20 cellular contexts compared by ENCODE assay signal in genomic region chr18:79874553-79875530, GRCh38.
"Had no signal": no experiment of that assay in that cellular context is flagged by ENCODE, and none has a peak within 500 bp of the region (broad histone marks: within the 10 kb centered on the region; RNA-seq: fewer than 3 reads in every experiment).

No MANE protein-coding gene starts in this region.

- H3K27me3 Mint-ChIP-seq: activated CD4-positive, alpha-beta memory T cell treated with anti-CD3 and anti-CD28 coated beads, Interleukin-2, amount 10 ng/mL, durations not matched to agents 7 days and 5 days; activated CD4-positive, alpha-beta T cell treated with anti-CD3 and anti-CD28 coated beads, Interleukin-2, amount 10 ng/mL, durations not matched to agents 24 days and 14 days; activated naive CD8-positive, alpha-beta T cell treated with anti-CD3 and anti-CD28 coated beads, Interleukin-2, amount 10 ng/mL, durations not matched to agents 7 days and 5 days had no signal

- H3K4me3 ChIP-seq: mucosa of descending colon, neural progenitor cell, stomach, vagina had no signal

- ATAC-seq: activated T-helper 17 cell treated with anti-CD3 and anti-CD28 coated beads, Interleukin-2, amount 50 U/mL, for 72 hours; mucosa of descending colon; stimulated activated memory B cell treated with anti-CD40 and anti-IgM and Interleukin-4, amounts not matched to agents 10 μg/mL and 1 μg/mL and 100 μg/mL, for 72 hours; T-helper 17 cell had no signal

- H3K4me1 Mint-ChIP-seq: activated CD4-positive, alpha-beta memory T cell treated with anti-CD3 and anti-CD28 coated beads, Interleukin-2, amount 10 ng/mL, durations not matched to agents 7 days and 5 days; activated CD4-positive, alpha-beta T cell treated with anti-CD3 and anti-CD28 coated beads, Interleukin-2, amount 10 ng/mL, durations not matched to agents 24 days and 14 days; activated naive CD8-positive, alpha-beta T cell treated with anti-CD3 and anti-CD28 coated beads, Interleukin-2, amount 10 ng/mL, durations not matched to agents 7 days and 5 days; activated T-helper 17 cell treated with anti-CD3 and anti-CD28 coated beads, Interleukin-2, amount 50 U/mL, for 72 hours; stimulated activated memory B cell treated with anti-CD40 and anti-IgM and Interleukin-4, amounts not matched to agents 10 μg/mL and 1 μg/mL and 100 μg/mL, for 72 hours had no signal

- H3K36me3 Mint-ChIP-seq: activated naive CD8-positive, alpha-beta T cell treated with anti-CD3 and anti-CD28 coated beads, Interleukin-2, amount 10 ng/mL, durations not matched to agents 7 days and 5 days; stimulated activated memory B cell treated with anti-CD40 and anti-IgM and Interleukin-4, amounts not matched to agents 10 μg/mL and 1 μg/mL and 100 μg/mL, for 72 hours had no signal

- H3K4me1 ChIP-seq: vagina had no signal

- DNase-seq: activated CD4-positive, alpha-beta T cell treated with anti-CD3 and anti-CD28 coated beads, Interleukin-2, amount 10 ng/mL, durations not matched to agents 24 days and 14 days; activated naive CD4-positive, alpha-beta T cell treated with Interleukin-2 at 50 U/mL for 16 hours; amniotic stem cell; cortex of kidney; kidney glomerular epithelial cell; mesenchymal stem cell; mucosa of descending colon; small intestine; stimulated activated CD4-positive, alpha-beta T cell treated with anti-CD3 and anti-CD28 coated beads, Interleukin-15, amount 100 ng/mL, for 24 hours; stomach; T-helper 17 cell; trophoblast cell had no signal

- H3K27me3 ChIP-seq: neural progenitor cell, vagina had no signal

- H3K9me3 Mint-ChIP-seq: activated CD4-positive, alpha-beta memory T cell treated with anti-CD3 and anti-CD28 coated beads, Interleukin-2, amount 10 ng/mL, durations not matched to agents 7 days and 5 days; activated CD4-positive, alpha-beta T cell treated with anti-CD3 and anti-CD28 coated beads, Interleukin-2, amount 10 ng/mL, durations not matched to agents 24 days and 14 days; activated naive CD8-positive, alpha-beta T cell treated with anti-CD3 and anti-CD28 coated beads, Interleukin-2, amount 10 ng/mL, durations not matched to agents 7 days and 5 days; activated T-helper 17 cell treated with anti-CD3 and anti-CD28 coated beads, Interleukin-2, amount 50 U/mL, for 72 hours; neural progenitor cell had no signal

- H3K4me3 Mint-ChIP-seq: activated CD4-positive, alpha-beta memory T cell treated with anti-CD3 and anti-CD28 coated beads, Interleukin-2, amount 10 ng/mL, durations not matched to agents 7 days and 5 days; activated CD4-positive, alpha-beta T cell treated with anti-CD3 and anti-CD28 coated beads, Interleukin-2, amount 10 ng/mL, durations not matched to agents 24 days and 14 days; activated naive CD8-positive, alpha-beta T cell treated with anti-CD3 and anti-CD28 coated beads, Interleukin-2, amount 10 ng/mL, durations not matched to agents 7 days and 5 days; activated T-helper 17 cell treated with anti-CD3 and anti-CD28 coated beads, Interleukin-2, amount 50 U/mL, for 72 hours; neural progenitor cell; stimulated activated memory B cell treated with anti-CD40 and anti-IgM and Interleukin-4, amounts not matched to agents 10 μg/mL and 1 μg/mL and 100 μg/mL, for 72 hours; T-helper 17 cell had no signal

- FAIRE-seq: small intestine had no signal

- H3K27ac Mint-ChIP-seq: activated CD4-positive, alpha-beta memory T cell treated with anti-CD3 and anti-CD28 coated beads, Interleukin-2, amount 10 ng/mL, durations not matched to agents 7 days and 5 days; activated CD4-positive, alpha-beta T cell treated with anti-CD3 and anti-CD28 coated beads, Interleukin-2, amount 10 ng/mL, durations not matched to agents 24 days and 14 days; activated naive CD8-positive, alpha-beta T cell treated with anti-CD3 and anti-CD28 coated beads, Interleukin-2, amount 10 ng/mL, durations not matched to agents 7 days and 5 days; activated T-helper 17 cell treated with anti-CD3 and anti-CD28 coated beads, Interleukin-2, amount 50 U/mL, for 72 hours; neural progenitor cell; stimulated activated memory B cell treated with anti-CD40 and anti-IgM and Interleukin-4, amounts not matched to agents 10 μg/mL and 1 μg/mL and 100 μg/mL, for 72 hours; T-helper 17 cell had no signal

- H3K27ac ChIP-seq: breast epithelium, epithelial cell of prostate, neural progenitor cell, stomach, vagina had no signal

- H3K36me3 ChIP-seq: breast epithelium, neural progenitor cell, stomach, vagina had no signal

- H3K9me3 ChIP-seq: breast epithelium, mucosa of descending colon, stomach, vagina had no signal
